ENCODE assay signal across 11 cellular contexts in genomic region chr6:128569737-128570438, GRCh38. TPM values are rescaled to one million over a fixed set of nuclear protein-coding genes. Genes with fewer than 3 reads are reported as not detected.
DNase-seq lines count a peak whose midpoint lies in the region; ATAC-seq and TF ChIP-seq lines count a peak whose summit lies in the region.
"Had no signal": no experiment of that assay in that cellular context is flagged by ENCODE, and none has a peak within 500 bp of the region (broad histone marks: within the 10 kb centered on the region; RNA-seq: fewer than 3 reads in every experiment).

No MANE protein-coding gene starts in this region.

- CTCF ChIA-PET in Panc1 (lab: Charles Lee) = no interaction called here

- H4K20me1 ChIP-seq in osteoblast (ENCODE audit: insufficient read depth, low read length) = no peaks in the 10 kb centered on the region

- H3K4me1 ChIP-seq in Panc1 (ENCODE audit: control insufficient read depth, insufficient read depth, low read length) = no peaks in the 10 kb centered on the region; the same call in 1 of the 2 replicates
- H3K4me1 ChIP-seq in osteoblast (ENCODE audit: insufficient read depth, low read length) = peaks cover 34% of the 10 kb centered on the region
- peaks cover 0 to 29% (median 19%) of the 10 kb centered on the region in 4 donors for H3K4me1 ChIP-seq in sigmoid colon
- H3K4me1 ChIP-seq: colonic mucosa had no signal

- no peak overlapping the region for H3K27ac ChIP-seq in Panc1 (ENCODE audit: low read length)
- peak overlapping the region; percentile 93 for H3K27ac ChIP-seq in epithelial cell of prostate
- peak overlapping the region; percentile 74 for H3K27ac ChIP-seq in osteoblast (ENCODE audit: low read depth, low read length)
- H3K27ac ChIP-seq in sigmoid colon = peak overlapping the region in 1 of 4 donors; percentile 22
- H3K27ac ChIP-seq: colonic mucosa had no signal

- 10 to 51% methylated on average over 3 of the region's 3 CpGs for WGBS in sigmoid colon, 2 donors

- peak; percentile 69; the same call in 1 of the 2 replicates for ATAC-seq in Panc1
- ATAC-seq in GM18868 (IDR thresholded peaks at IDR 0.05; ENCODE audit: unreplicated experiment) = no peak

- no peak for TF ChIP-seq EP300 in sigmoid colon (IDR thresholded peaks at IDR 0.05)

- in situ Hi-C loops in Panc1 (cut with HindIII; ENCODE audit: low pct_unique_long_range_greater_than_20kb, low sequenced_read_pairs) = no loop called here

- no peak for TF ChIP-seq POLR2A in sigmoid colon (IDR thresholded peaks at IDR 0.05)

- no peaks in the 10 kb centered on the region for H3K36me3 ChIP-seq in Panc1 (ENCODE audit: control insufficient read depth, insufficient read depth, low read length)
- no peaks in the 10 kb centered on the region for H3K36me3 ChIP-seq in osteoblast (ENCODE audit: insufficient read depth, low read length)
- H3K36me3 ChIP-seq in sigmoid colon = no peaks in the 10 kb centered on the region
- H3K36me3 ChIP-seq: colonic mucosa had no signal

- H3K4me3 ChIP-seq in Panc1 (ENCODE audit: low read depth in 2 of 2, low read length in 2 of 2) = peak overlapping the region in 1 of 2 experiments; percentile 25; a peak in 2 of 4 replicates
- peak overlapping the region; percentile 42 for H3K4me3 ChIP-seq in osteoblast (ENCODE audit: insufficient read depth, low read length)
- H3K4me3 ChIP-seq in sigmoid colon = no peak overlapping the region
- H3K4me3 ChIP-seq: colonic mucosa had no signal

- H2AFZ ChIP-seq in osteoblast (ENCODE audit: low read length) = peak overlapping the region; percentile 17

- intact Hi-C loops in Panc1 (cut with micrococcal nuclease; ENCODE audit: unreplicated experiment) = no loop called here
- intact Hi-C loops in sigmoid colon (cut with DNase I) = no loop called here

- DNase-seq in ELF-1 (ENCODE audit: low read depth, low spot score) (peak; percentile 73), Panc1 (ENCODE audit: low read depth, low spot score) (peak; percentile 17), epithelial cell of prostate (ENCODE audit: low read depth, low spot score) (peak; percentile 29), osteoblast (ENCODE audit: insufficient read length, low spot score, missing footprints) (peak; percentile 89), NCI-H187 treated with DMSO at 0.1 percent for 48 hours (lab: John Stamatoyannopoulos, UW) (no peak), pons (ENCODE audit: low spot score) (no peak), sigmoid colon (no peak)
- DNase-seq: activated CD4-positive, alpha-beta T cell treated with anti-CD3 and anti-CD28 coated beads, Interleukin-2, amount 50 U/mL, for 4 hours; colonic mucosa; NK-92 treated with Interleukin-12 subunit alpha and Interleukin-12 subunit beta, amount 100 ng/mL, for 24 hours had no signal

- no peaks in the 10 kb centered on the region for H3K79me2 ChIP-seq in osteoblast (ENCODE audit: insufficient read depth, low read length)

- BruUV-seq in Panc1 (replicated peaks; lab: Mats Ljungman, UMichigan) = no TSS peak

- TF ChIP-seq CTCF in Panc1 (IDR thresholded peaks at IDR 0.05) = no peak
- no peak for TF ChIP-seq CTCF in osteoblast (IDR thresholded peaks at IDR 0.05; ENCODE audit: extremely low read depth, low read depth, low read length)
- no peak for TF ChIP-seq CTCF in sigmoid colon (IDR thresholded peaks at IDR 0.05)

- POLR2A ChIA-PET in Panc1 (lab: Charles Lee) = no interaction called here

- H3K27me3 ChIP-seq in Panc1 (ENCODE audit: control insufficient read depth, insufficient read depth, low read length) (no peaks in the 10 kb centered on the region), osteoblast (ENCODE audit: insufficient read depth, low read length) (no peaks in the 10 kb centered on the region), sigmoid colon (no peaks in the 10 kb centered on the region)
- H3K27me3 ChIP-seq: colonic mucosa had no signal

- H3K9me3 ChIP-seq in Panc1 (ENCODE audit: control insufficient read depth, insufficient read depth, low read depth, low read length) = no peaks in the 10 kb centered on the region
- no peaks in the 10 kb centered on the region for H3K9me3 ChIP-seq in osteoblast (ENCODE audit: low read depth, low read length)
- no peaks in the 10 kb centered on the region for H3K9me3 ChIP-seq in sigmoid colon
- H3K9me3 ChIP-seq: colonic mucosa had no signal

- peak overlapping the region; percentile 80 for H3K4me2 ChIP-seq in osteoblast (ENCODE audit: insufficient read depth, low read length)

RNA-seq across cellular contexts. Expression of gene PTPRK, which starts 49.5 kb away (rescaled TPM):
- 61.8 TPM for total RNA-seq in Panc1 (2021; ENCODE audit: unreplicated experiment)
- 25.7 TPM for polyA plus RNA-seq in Panc1 (2012; ENCODE audit: insufficient read length)
- total RNA-seq in osteoblast = 153 and 165 TPM in 2 replicates
- 10 to 100 TPM; 46.7 to 51.3 (median 47.1) TPM for total RNA-seq in sigmoid colon
- polyA plus RNA-seq in sigmoid colon = 10 to 100 TPM in 1 of 3 donors, 1 to 10 TPM in 2; 6.0 to 23.2 (median 9.0) TPM

Comparison
In these comparisons a context has a peak if more than half of its experiments do, and no peak if none do; other contexts are left out.
1. DNase-seq: peak in ELF-1 (single experiment), Panc1 (single experiment), epithelial cell of prostate (single experiment) and osteoblast (single experiment); none in NCI-H187 treated with DMSO at 0.1 percent for 48 hours (single experiment), pons (single experiment) and sigmoid colon (single experiment).